ENCODE assay signal across 19 cellular contexts in the genomic region with DNA sequence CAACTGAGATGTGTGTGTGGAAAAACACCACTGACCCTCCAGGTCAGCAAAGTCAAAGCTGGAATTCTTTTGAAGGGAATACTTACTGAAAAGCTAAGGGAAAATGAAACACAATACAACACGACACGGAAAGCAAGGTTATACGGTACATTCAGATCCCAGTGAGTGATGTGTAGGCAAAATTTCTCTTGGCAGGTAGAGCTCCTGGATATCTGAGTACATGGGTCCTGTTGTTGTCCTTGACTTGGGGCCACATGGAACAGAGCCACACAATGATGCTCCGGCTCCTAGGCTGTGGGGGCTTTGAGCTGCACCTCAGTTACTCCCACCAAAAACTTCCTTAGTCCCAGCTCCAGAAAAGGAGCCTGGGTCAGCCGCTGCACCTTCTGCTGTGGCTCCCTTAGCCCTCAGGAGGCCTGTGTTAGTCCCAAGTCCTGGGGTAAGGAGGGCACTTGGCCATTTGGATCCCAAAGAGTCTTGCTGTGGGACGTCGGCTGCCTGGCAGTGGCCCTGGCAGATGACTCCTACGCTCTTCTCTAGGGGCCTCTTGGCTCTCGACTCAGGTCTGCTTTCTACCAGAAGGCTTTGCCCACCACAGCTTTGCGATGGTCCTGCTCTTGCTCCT.
"Had no signal": no experiment of that assay in that cellular context is flagged by ENCODE, and none has a peak within 500 bp of the region (broad histone marks: within the 10 kb centered on the region; RNA-seq: fewer than 3 reads in every experiment).

No MANE protein-coding gene starts in this region.

- H3K4me1 Mint-ChIP-seq: immature natural killer cell, naive B cell had no signal

- H3K4me3 Mint-ChIP-seq: activated CD4-positive, alpha-beta T cell treated with anti-CD3 and anti-CD28 coated beads, Interleukin-2, amount 10 ng/mL, durations not matched to agents 24 days and 14 days; activated T-cell treated with anti-CD3 and anti-CD28 coated beads, Interleukin-2, amount 50 U/mL, for 4 hours; immature natural killer cell; naive B cell had no signal

- H3K9me3 ChIP-seq: colonic mucosa, gastrocnemius medialis, mucosa of descending colon, ovary, upper lobe of left lung had no signal

- H3K9me3 Mint-ChIP-seq: activated CD4-positive, alpha-beta T cell treated with anti-CD3 and anti-CD28 coated beads, Interleukin-2, amount 10 ng/mL, durations not matched to agents 24 days and 14 days had no signal

- H3K27me3 ChIP-seq: colonic mucosa, ovary, upper lobe of left lung had no signal

- H3K27ac ChIP-seq: colonic mucosa, gastrocnemius medialis, ovary, upper lobe of left lung had no signal

- H3K36me3 Mint-ChIP-seq: immature natural killer cell had no signal

- H3K36me3 ChIP-seq: colonic mucosa, gastrocnemius medialis, ovary, upper lobe of left lung had no signal

- ATAC-seq: activated T-cell treated with anti-CD3 and anti-CD28 coated beads, Interleukin-2, amount 50 U/mL, for 4 hours; gastrocnemius medialis; mucosa of descending colon had no signal

- DNase-seq: activated CD4-positive, alpha-beta T cell treated with anti-CD3 and anti-CD28 coated beads, Interleukin-2, amount 10 ng/mL, durations not matched to agents 24 days and 14 days; activated CD8-positive, alpha-beta memory T cell treated with anti-CD3 and anti-CD28 coated beads, Interleukin-2, amount 50 U/mL, for 4 hours; activated naive CD4-positive, alpha-beta T cell treated with anti-CD3 and anti-CD28 coated beads, Interleukin-2, amount 50 U/mL, for 16 hours; activated T-cell treated with anti-CD3 and anti-CD28 coated beads, Interleukin-2, amount 50 U/mL, for 4 hours; central memory CD4-positive, alpha-beta T cell; colonic mucosa; erythroblast; gastrocnemius medialis; immature natural killer cell; kidney glomerular epithelial cell; mucosa of descending colon; naive B cell; stimulated activated CD4-positive, alpha-beta T cell treated with anti-CD3 and anti-CD28 coated beads, Interleukin-12 subunit alpha, Interleukin-12 subunit beta, amount 100 ng/mL, for 4 hours; stimulated activated CD4-positive, alpha-beta T cell treated with anti-CD3 and anti-CD28 coated beads, Interleukin-1b, Interleukin-23, amount 100 ng/mL, for 48 hours; stimulated activated CD8-positive, alpha-beta memory T cell treated with anti-CD3 and anti-CD28 coated beads, Interleukin-4, amount 100 ng/mL, for 48 hours; stimulated activated naive CD4-positive, alpha-beta T cell treated with Interleukin-2 at 50 U/mL for 16 hours; upper lobe of left lung had no signal

- H3K4me1 ChIP-seq: colonic mucosa, gastrocnemius medialis, upper lobe of left lung had no signal

- H3K4me3 ChIP-seq: colonic mucosa, gastrocnemius medialis, mucosa of descending colon, ovary, upper lobe of left lung had no signal

- FAIRE-seq: endometrium had no signal

- H3K27ac Mint-ChIP-seq: activated CD4-positive, alpha-beta T cell treated with anti-CD3 and anti-CD28 coated beads, Interleukin-2, amount 10 ng/mL, durations not matched to agents 24 days and 14 days; immature natural killer cell; naive B cell had no signal
